ENCODE assay signal across 8 cellular contexts in the genomic region with DNA sequence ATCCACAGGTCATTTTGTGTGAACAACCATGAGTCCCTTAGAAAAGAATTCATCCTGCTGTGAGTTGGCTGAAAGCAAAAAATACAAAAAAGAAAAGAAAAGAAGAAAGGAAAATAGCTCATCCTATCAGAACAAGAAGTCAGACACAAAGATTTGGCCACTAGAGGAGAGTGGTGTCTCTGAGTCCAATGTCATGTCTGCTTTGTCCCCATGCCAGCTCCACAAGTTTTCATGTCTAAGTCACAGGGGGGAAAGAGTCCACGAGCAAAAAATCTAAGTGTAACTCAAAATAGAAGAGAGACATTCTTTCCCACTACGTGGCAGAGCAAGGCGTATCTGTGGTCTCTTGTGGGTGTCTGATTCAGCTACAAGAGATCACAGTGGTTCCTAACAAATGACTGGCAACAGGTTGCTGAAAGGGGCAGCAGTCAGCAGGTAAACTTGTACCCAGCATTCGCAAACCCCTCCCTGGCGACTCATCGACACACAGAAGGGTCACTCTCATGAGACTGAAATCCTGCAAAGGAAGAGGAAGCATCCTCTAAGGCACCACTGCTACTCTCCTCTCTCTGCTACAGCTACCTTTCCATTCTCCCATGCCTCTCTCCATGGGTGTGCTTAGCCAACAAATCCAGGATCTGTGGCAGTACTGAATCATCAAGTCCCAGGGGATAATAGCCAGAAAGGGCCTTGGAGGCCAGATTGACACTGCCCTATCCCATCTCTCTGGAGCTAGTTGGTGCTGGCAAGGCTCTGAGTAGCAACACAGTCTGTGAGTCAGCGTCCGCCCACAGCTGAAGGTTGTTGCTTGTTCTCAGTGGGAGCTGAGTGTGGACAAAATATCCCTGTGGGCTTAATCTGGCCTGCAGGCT.
DNase-seq lines count a peak whose midpoint lies in the region; ATAC-seq and TF ChIP-seq lines count a peak whose summit lies in the region.

No MANE protein-coding gene starts in this region.

- 64 to 78% methylated on average over 4 to 6 of the region's 8 CpGs for WGBS in mesodermal cell (ENCODE audit: insufficient coverage in 2 of 2), 2 experiments

- no peaks in the 10 kb centered on the region for H3K27me3 ChIP-seq in uterus

- ATAC-seq in GM18499 (IDR thresholded peaks at IDR 0.05; ENCODE audit: insufficient read depth, unreplicated experiment) (peak; percentile 31), HG03354 (IDR thresholded peaks at IDR 0.05; ENCODE audit: poor library complexity, severe bottlenecking, unreplicated experiment) (peak; percentile 74)

- H3K9me3 ChIP-seq in mesodermal cell (ENCODE audit: control insufficient read depth, low read length) (no peaks in the 10 kb centered on the region), uterus (no peaks in the 10 kb centered on the region)

- H3K36me3 ChIP-seq in mesodermal cell (ENCODE audit: control insufficient read depth, insufficient read depth, low read length) (no peaks in the 10 kb centered on the region), uterus (no peaks in the 10 kb centered on the region)

- H3K4me1 ChIP-seq in mesodermal cell (ENCODE audit: control insufficient read depth, insufficient read depth, low read length, poor library complexity, severe bottlenecking) (no peaks in the 10 kb centered on the region), uterus (no peaks in the 10 kb centered on the region)

- intact Hi-C loops in uterus (cut with DNase I; ENCODE audit: low total_unique reads), result no loop called here

- TF ChIP-seq POLR2A in uterus (IDR thresholded peaks at IDR 0.05), result no peak

- DNase-seq in brain pericyte (ENCODE audit: low read depth, low spot score), result peak; percentile 91
- DNase-seq in stimulated activated CD8-positive, alpha-beta memory T cell treated with anti-CD3 and anti-CD28 coated beads, Interleukin-7, amount 100 ng/mL, for 1 hour (ENCODE audit: low read depth in 2 of 2), result peak; percentile 23 to 24
- no peak for DNase-seq in NCI-H2196 treated with DMSO at 0.1 percent for 48 hours (lab: John Stamatoyannopoulos, UW; ENCODE audit: unreplicated experiment)
- DNase-seq in uterus, result no peak

- no peak overlapping the region; the same call in 1 of the 2 replicates for H3K27ac ChIP-seq in VCaP
- H3K27ac ChIP-seq in mesodermal cell (ENCODE audit: low read depth, low read length, severe bottlenecking), result peak overlapping the region; percentile 55
- no peak overlapping the region for H3K27ac ChIP-seq in uterus

- TF ChIP-seq CTCF in VCaP (conservative IDR thresholded peaks at IDR 0.05) (peak; percentile 28; the same call in 1 of the 2 replicates), uterus (IDR thresholded peaks at IDR 0.05) (no peak)

- H3K4me3 ChIP-seq in mesodermal cell (ENCODE audit: extremely low read depth, insufficient read depth, low read length, poor library complexity, severe bottlenecking), result no peak overlapping the region
- H3K4me3 ChIP-seq in uterus, result no peak overlapping the region

Comparison
In these comparisons a context has a peak if more than half of its experiments do, and no peak if none do; other contexts are left out.
1. DNase-seq: peak in brain pericyte (single experiment) and stimulated activated CD8-positive, alpha-beta memory T cell treated with anti-CD3 and anti-CD28 coated beads, Interleukin-7, amount 100 ng/mL, for 1 hour (2 of 2); none in NCI-H2196 treated with DMSO at 0.1 percent for 48 hours (single experiment) and uterus (0 of 2).